In genomic region chr15:74983725-74984231, GRCh38 we compare ENCODE assay signal across 10 cellular contexts. TPM values are rescaled to one million over a fixed set of nuclear protein-coding genes. Genes with fewer than 3 reads are reported as not detected.
A peak's percentile ranks its signal among the peaks of the same experiment; 100 is the strongest.
DNase-seq lines count a peak whose midpoint lies in the region; ATAC-seq and TF ChIP-seq lines count a peak whose summit lies in the region.
"Had no signal": no experiment of that assay in that cellular context is flagged by ENCODE, and none has a peak within 500 bp of the region (broad histone marks: within the 10 kb centered on the region; RNA-seq: fewer than 3 reads in every experiment).

No MANE protein-coding gene starts in this region.

- WGBS in smooth muscle cell (ENCODE audit: low lambda C conversion rate) = 61% methylated on average over 4 of the region's 4 CpGs

- POLR2A ChIA-PET in activated CD4-positive, alpha-beta T cell treated with anti-CD3 and anti-CD28 coated beads for 36 hours (lab: Charles Lee) = interaction anchor here (1.1 kb wide), 1 partner anchor 27 kb away, joined by 3 read pairs; no protein-coding TSS in a partner anchor
- POLR2A ChIA-PET in activated CD4-positive, alpha-beta T cell treated with anti-CD3 and anti-CD28 coated beads, Interleukin-2, amount 10 ng/mL, durations not matched to agents 7 days and 5 days (lab: Charles Lee) = no interaction called here

- no peak overlapping the region for H3K27ac ChIP-seq in smooth muscle cell (ENCODE audit: low read depth)
- H3K27ac ChIP-seq: epithelial cell of prostate had no signal

- no peaks in the 10 kb centered on the region for H3F3A ChIP-seq in smooth muscle cell (ENCODE audit: low read depth)

- no peak overlapping the region for H3K9ac ChIP-seq in smooth muscle cell (ENCODE audit: low read depth)

- peak overlapping the region; percentile 68 for H3K27ac Mint-ChIP-seq in activated CD4-positive, alpha-beta T cell treated with anti-CD3 and anti-CD28 coated beads for 36 hours
- no peak overlapping the region for H3K27ac Mint-ChIP-seq in activated CD4-positive, alpha-beta T cell treated with anti-CD3 and anti-CD28 coated beads, Interleukin-2, amount 10 ng/mL, durations not matched to agents 7 days and 5 days

- no peaks in the 10 kb centered on the region for H3K4me1 ChIP-seq in smooth muscle cell (ENCODE audit: low read depth)

- peaks cover 13% of the 10 kb centered on the region for H3K4me1 Mint-ChIP-seq in activated CD4-positive, alpha-beta T cell treated with anti-CD3 and anti-CD28 coated beads for 36 hours
- H3K4me1 Mint-ChIP-seq in activated CD4-positive, alpha-beta T cell treated with anti-CD3 and anti-CD28 coated beads, Interleukin-2, amount 10 ng/mL, durations not matched to agents 7 days and 5 days = peaks cover 8% of the 10 kb centered on the region

- no peak overlapping the region for H3K4me3 ChIP-seq in smooth muscle cell

- CTCF ChIA-PET in activated CD4-positive, alpha-beta T cell treated with anti-CD3 and anti-CD28 coated beads for 36 hours (lab: Charles Lee) = interaction anchor here (0.5 to 1.8 kb wide), 5 partner anchors 12 to 213 kb away, joined by 3 to 4 read pairs (median 3); partner anchors contain the start of gene SCAMP5
- CTCF ChIA-PET in activated CD4-positive, alpha-beta T cell treated with anti-CD3 and anti-CD28 coated beads, Interleukin-2, amount 10 ng/mL, durations not matched to agents 7 days and 5 days (lab: Charles Lee) = interaction anchor here (0.8 to 1.0 kb wide), 3 partner anchors 68 to 349 kb away, joined by 3 to 4 read pairs (median 3); no protein-coding TSS in a partner anchor

- no peaks in the 10 kb centered on the region for H3K36me3 Mint-ChIP-seq in activated CD4-positive, alpha-beta T cell treated with anti-CD3 and anti-CD28 coated beads for 36 hours (ENCODE audit: low read depth)
- no peaks in the 10 kb centered on the region for H3K36me3 Mint-ChIP-seq in activated CD4-positive, alpha-beta T cell treated with anti-CD3 and anti-CD28 coated beads, Interleukin-2, amount 10 ng/mL, durations not matched to agents 7 days and 5 days (ENCODE audit: low read depth)

- H3K27me3 ChIP-seq in smooth muscle cell (ENCODE audit: low read depth) = peaks cover 15% of the 10 kb centered on the region

- peaks cover 19% of the 10 kb centered on the region for H3K27me3 Mint-ChIP-seq in activated CD4-positive, alpha-beta T cell treated with anti-CD3 and anti-CD28 coated beads for 36 hours
- peaks cover 11% of the 10 kb centered on the region for H3K27me3 Mint-ChIP-seq in activated CD4-positive, alpha-beta T cell treated with anti-CD3 and anti-CD28 coated beads, Interleukin-2, amount 10 ng/mL, durations not matched to agents 7 days and 5 days

- H3K9me3 Mint-ChIP-seq in activated CD4-positive, alpha-beta T cell treated with anti-CD3 and anti-CD28 coated beads for 36 hours (ENCODE audit: low read depth) = no peaks in the 10 kb centered on the region
- no peaks in the 10 kb centered on the region for H3K9me3 Mint-ChIP-seq in activated CD4-positive, alpha-beta T cell treated with anti-CD3 and anti-CD28 coated beads, Interleukin-2, amount 10 ng/mL, durations not matched to agents 7 days and 5 days

- no peak for TF ChIP-seq CTCF in smooth muscle cell (IDR thresholded peaks at IDR 0.05; ENCODE audit: borderline replicate concordance, insufficient read depth, poor library complexity, severe bottlenecking)

- no peaks in the 10 kb centered on the region for H4K20me1 ChIP-seq in smooth muscle cell (ENCODE audit: low read depth)

- H3K79me2 ChIP-seq in smooth muscle cell (ENCODE audit: low read depth) = no peaks in the 10 kb centered on the region

- intact Hi-C loops in activated CD4-positive, alpha-beta T cell treated with anti-CD3 and anti-CD28 coated beads for 36 hours (cut with DNase I, micrococcal nuclease) = loop anchor here (1.0 kb wide), 6 partner anchors 12 to 219 kb away; partner anchors contain the start of genes COX5A (in 1 of the 2), RPP25 (in 1 of the 2) and SCAMP5 (in 1 of the 2)

- H3K9me3 ChIP-seq in smooth muscle cell (replicated peaks; ENCODE audit: low read depth) = no peaks in the 10 kb centered on the region

- no peaks in the 10 kb centered on the region for H3K36me3 ChIP-seq in smooth muscle cell (ENCODE audit: low read depth)

- H2AFZ ChIP-seq in smooth muscle cell (ENCODE audit: low read depth) = no peak overlapping the region

- ATAC-seq in activated CD4-positive, alpha-beta T cell treated with anti-CD3 and anti-CD28 coated beads for 36 hours = peak; percentile 99
- no peak for ATAC-seq in HG03025 (IDR thresholded peaks at IDR 0.05; ENCODE audit: low FRiP score, unreplicated experiment)

- H3K4me2 ChIP-seq in smooth muscle cell = no peak overlapping the region

- no peak overlapping the region for H3K4me3 Mint-ChIP-seq in activated CD4-positive, alpha-beta T cell treated with anti-CD3 and anti-CD28 coated beads for 36 hours
- no peak overlapping the region for H3K4me3 Mint-ChIP-seq in activated CD4-positive, alpha-beta T cell treated with anti-CD3 and anti-CD28 coated beads, Interleukin-2, amount 10 ng/mL, durations not matched to agents 7 days and 5 days

- DNase-seq in activated CD4-positive, alpha-beta T cell treated with anti-CD3 and anti-CD28 coated beads for 36 hours = peak; percentile 82
- no peak for DNase-seq in activated CD4-positive, alpha-beta T cell treated with anti-CD3 and anti-CD28 coated beads, Interleukin-2, amount 10 ng/mL, durations not matched to agents 7 days and 5 days
- peak; percentile 22 for DNase-seq in NOMO-1 treated with dmso at 0.1 percent for 144 hours (lab: John Stamatoyannopoulos, UW; ENCODE audit: unreplicated experiment)
- DNase-seq in activated naive CD8-positive, alpha-beta T cell treated with anti-CD3 and anti-CD28 coated beads, Interleukin-2, amount 50 U/mL, for 16 hours (ENCODE audit: low read depth, low spot score) = peak; percentile 25
- peak; percentile 36 to 81 for DNase-seq in stimulated activated CD8-positive, alpha-beta memory T cell treated with anti-CD3 and anti-CD28 coated beads, Interleukin-7, amount 100 ng/mL, for 48 hours (ENCODE audit: extremely low read depth in 1 of 2, low read depth in 1 of 2)
- DNase-seq in smooth muscle cell (lab: John Stamatoyannopoulos, UW; ENCODE audit: unreplicated experiment) = no peak
- no peak for DNase-seq in NCI-H774 (lab: John Stamatoyannopoulos, UW)
- DNase-seq: NCI-H510A had no signal

RNA-seq across cellular contexts. Expression of gene SCAMP5, which starts 11.6 kb away (rescaled TPM):
- 1 to 10 TPM; 3.9 to 4.5 TPM for total RNA-seq in activated CD4-positive, alpha-beta T cell treated with anti-CD3 and anti-CD28 coated beads for 36 hours
- 1 to 10 TPM; 2.0 to 3.0 TPM for total RNA-seq in activated CD4-positive, alpha-beta T cell treated with anti-CD3 and anti-CD28 coated beads, Interleukin-2, amount 10 ng/mL, durations not matched to agents 7 days and 5 days
- total RNA-seq in smooth muscle cell = 2.8 and 18.1 TPM in 2 replicates
- 5.5 and 6.6 TPM in 2 replicates for polyA plus RNA-seq in smooth muscle cell

RNA-seq across cellular contexts. Expression of gene RPP25, which starts 27.2 kb away (rescaled TPM):
- 1 to 10 TPM; 5.4 to 6.2 TPM for total RNA-seq in activated CD4-positive, alpha-beta T cell treated with anti-CD3 and anti-CD28 coated beads for 36 hours
- total RNA-seq in activated CD4-positive, alpha-beta T cell treated with anti-CD3 and anti-CD28 coated beads, Interleukin-2, amount 10 ng/mL, durations not matched to agents 7 days and 5 days = 1 to 10 TPM; 6.4 TPM
- total RNA-seq in smooth muscle cell = 5.5 and 8.7 TPM in 2 replicates
- 24.0 and 26.2 TPM in 2 replicates for polyA plus RNA-seq in smooth muscle cell

RNA-seq across cellular contexts. Expression of gene PPCDC, which starts 39.6 kb away (rescaled TPM):
- 10 to 100 TPM; 23.3 to 24.0 TPM for total RNA-seq in activated CD4-positive, alpha-beta T cell treated with anti-CD3 and anti-CD28 coated beads for 36 hours
- 10 to 100 TPM; 19.6 to 20.7 TPM for total RNA-seq in activated CD4-positive, alpha-beta T cell treated with anti-CD3 and anti-CD28 coated beads, Interleukin-2, amount 10 ng/mL, durations not matched to agents 7 days and 5 days
- 6.2 and 33.7 TPM in 2 replicates for total RNA-seq in smooth muscle cell
- 7.8 and 11.9 TPM in 2 replicates for polyA plus RNA-seq in smooth muscle cell

RNA-seq across cellular contexts. Expression of gene COX5A, which starts 45.9 kb away (rescaled TPM):
- total RNA-seq in activated CD4-positive, alpha-beta T cell treated with anti-CD3 and anti-CD28 coated beads for 36 hours = 100 to 1,000 TPM; 313 to 319 TPM
- 100 to 1,000 TPM; 236 to 239 TPM for total RNA-seq in activated CD4-positive, alpha-beta T cell treated with anti-CD3 and anti-CD28 coated beads, Interleukin-2, amount 10 ng/mL, durations not matched to agents 7 days and 5 days
- total RNA-seq in smooth muscle cell = 144 and 154 TPM in 2 replicates
- 325 and 339 TPM in 2 replicates for polyA plus RNA-seq in smooth muscle cell

Comparison
In these comparisons a context has a peak if more than half of its experiments do, and no peak if none do; other contexts are left out.
1. DNase-seq: peak in activated CD4-positive, alpha-beta T cell treated with anti-CD3 and anti-CD28 coated beads for 36 hours (single experiment), NOMO-1 treated with dmso at 0.1 percent for 144 hours (single experiment), activated naive CD8-positive, alpha-beta T cell treated with anti-CD3 and anti-CD28 coated beads, Interleukin-2, amount 50 U/mL, for 16 hours (single experiment) and stimulated activated CD8-positive, alpha-beta memory T cell treated with anti-CD3 and anti-CD28 coated beads, Interleukin-7, amount 100 ng/mL, for 48 hours (2 of 2); none in activated CD4-positive, alpha-beta T cell treated with anti-CD3 and anti-CD28 coated beads, Interleukin-2, amount 10 ng/mL, durations not matched to agents 7 days and 5 days (single experiment), smooth muscle cell (single experiment) and NCI-H774 (single experiment).